Comparison of ENCODE assay signal across 1 cellular context in the genomic region with DNA sequence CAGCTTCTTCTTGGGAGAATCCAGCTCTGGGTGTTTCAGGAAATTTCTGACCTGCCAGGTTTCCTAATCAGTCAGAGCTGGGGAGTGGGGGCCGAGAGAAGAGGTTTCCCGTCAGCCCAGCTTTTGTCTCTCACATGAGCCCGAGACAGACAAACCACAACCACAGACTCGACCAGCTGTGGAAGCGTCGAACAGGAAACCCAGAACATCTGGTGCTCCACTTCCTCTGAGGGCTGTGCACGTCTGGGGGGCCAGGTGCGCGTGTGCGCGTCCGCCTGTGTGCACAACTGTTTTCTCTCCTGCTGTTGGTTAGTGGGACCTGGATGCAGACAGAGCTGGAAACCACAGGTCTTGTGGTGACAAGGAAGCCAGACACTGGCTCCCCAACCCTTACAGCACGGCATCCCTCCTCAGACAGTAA.
TF ChIP-seq lines count a peak whose summit lies in the region.

No MANE protein-coding gene starts in this region.

TF ChIP-seq in GM12878, 131 proteins besides CTCF, POLR2A, EP300 and RAD21 (continued from another document and continues in another):
- TF ChIP-seq, protein P1, sequence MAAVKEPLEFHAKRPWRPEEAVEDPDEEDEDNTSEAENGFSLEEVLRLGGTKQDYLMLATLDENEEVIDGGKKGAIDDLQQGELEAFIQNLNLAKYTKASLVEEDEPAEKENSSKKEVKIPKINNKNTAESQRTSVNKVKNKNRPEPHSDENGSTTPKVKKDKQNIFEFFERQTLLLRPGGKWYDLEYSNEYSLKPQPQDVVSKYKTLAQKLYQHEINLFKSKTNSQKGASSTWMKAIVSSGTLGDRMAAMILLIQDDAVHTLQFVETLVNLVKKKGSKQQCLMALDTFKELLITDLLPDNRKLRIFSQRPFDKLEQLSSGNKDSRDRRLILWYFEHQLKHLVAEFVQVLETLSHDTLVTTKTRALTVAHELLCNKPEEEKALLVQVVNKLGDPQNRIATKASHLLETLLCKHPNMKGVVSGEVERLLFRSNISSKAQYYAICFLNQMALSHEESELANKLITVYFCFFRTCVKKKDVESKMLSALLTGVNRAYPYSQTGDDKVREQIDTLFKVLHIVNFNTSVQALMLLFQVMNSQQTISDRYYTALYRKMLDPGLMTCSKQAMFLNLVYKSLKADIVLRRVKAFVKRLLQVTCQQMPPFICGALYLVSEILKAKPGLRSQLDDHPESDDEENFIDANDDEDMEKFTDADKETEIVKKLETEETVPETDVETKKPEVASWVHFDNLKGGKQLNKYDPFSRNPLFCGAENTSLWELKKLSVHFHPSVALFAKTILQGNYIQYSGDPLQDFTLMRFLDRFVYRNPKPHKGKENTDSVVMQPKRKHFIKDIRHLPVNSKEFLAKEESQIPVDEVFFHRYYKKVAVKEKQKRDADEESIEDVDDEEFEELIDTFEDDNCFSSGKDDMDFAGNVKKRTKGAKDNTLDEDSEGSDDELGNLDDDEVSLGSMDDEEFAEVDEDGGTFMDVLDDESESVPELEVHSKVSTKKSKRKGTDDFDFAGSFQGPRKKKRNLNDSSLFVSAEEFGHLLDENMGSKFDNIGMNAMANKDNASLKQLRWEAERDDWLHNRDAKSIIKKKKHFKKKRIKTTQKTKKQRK (IDR thresholded peaks at IDR 0.05; ENCODE audit: low read depth, low read length), result no peak
- TF ChIP-seq SMAD1 (IDR thresholded peaks at IDR 0.05; ENCODE audit: low read depth, partially characterized antibody) (no peak), KAT2A (conservative IDR thresholded peaks at IDR 0.05; ENCODE audit: control insufficient read depth, low read depth, low read length) (no peak), ZSCAN29 (IDR thresholded peaks at IDR 0.05) (0 out of 2 replicates have a peak, but pooled peaks have one; percentile 67), FOXK2 (IDR thresholded peaks at IDR 0.05) (no peak), RUNX3 (IDR thresholded peaks at IDR 0.05; ENCODE audit: low read length) (peak; percentile 100), RELA (IDR thresholded peaks at IDR 0.05; ENCODE audit: borderline replicate concordance, partially characterized antibody) (no peak), HCFC1 (IDR thresholded peaks at IDR 0.05; ENCODE audit: low read length) (no peak), TAF1 (IDR thresholded peaks at IDR 0.05; ENCODE audit: borderline replicate concordance, low read depth, low read length) (peak; percentile 22; the same call in 1 of the 2 replicates), HDAC6 (IDR thresholded peaks at IDR 0.05; ENCODE audit: unreplicated experiment) (no peak), ZNF207 (IDR thresholded peaks at IDR 0.05; ENCODE audit: borderline replicate concordance) (no peak; the same call in 1 of the 2 replicates), MYB (IDR thresholded peaks at IDR 0.05; ENCODE audit: borderline replicate concordance, low read depth, low read length) (peak; percentile 77; the same call in 1 of the 2 replicates), CREB1 (IDR thresholded peaks at IDR 0.05; ENCODE audit: low read depth) (peak; percentile 89), STAT1 (conservative IDR thresholded peaks at IDR 0.05) (no peak), BACH1 (IDR thresholded peaks at IDR 0.05; ENCODE audit: borderline replicate concordance) (peak; percentile 42; the same call in 1 of the 2 replicates), CHD4 (IDR thresholded peaks at IDR 0.05) (no peak), SPI1 (IDR thresholded peaks at IDR 0.05; ENCODE audit: borderline replicate concordance, insufficient read depth, low read depth, low read length) (peak; percentile 83), MTA3 (IDR thresholded peaks at IDR 0.05; ENCODE audit: borderline replicate concordance, low read length) (peak; percentile 97; the same call in 1 of the 2 replicates), NFXL1 (IDR thresholded peaks at IDR 0.05; ENCODE audit: borderline replicate concordance) (no peak), CREM (IDR thresholded peaks at IDR 0.05; ENCODE audit: low read depth) (peak; percentile 96), EED (IDR thresholded peaks at IDR 0.05; ENCODE audit: low read depth) (peak; percentile 99), SP1 (IDR thresholded peaks at IDR 0.05; ENCODE audit: low read depth, low read length) (peak; percentile 73)
- TF ChIP-seq, protein P2, sequence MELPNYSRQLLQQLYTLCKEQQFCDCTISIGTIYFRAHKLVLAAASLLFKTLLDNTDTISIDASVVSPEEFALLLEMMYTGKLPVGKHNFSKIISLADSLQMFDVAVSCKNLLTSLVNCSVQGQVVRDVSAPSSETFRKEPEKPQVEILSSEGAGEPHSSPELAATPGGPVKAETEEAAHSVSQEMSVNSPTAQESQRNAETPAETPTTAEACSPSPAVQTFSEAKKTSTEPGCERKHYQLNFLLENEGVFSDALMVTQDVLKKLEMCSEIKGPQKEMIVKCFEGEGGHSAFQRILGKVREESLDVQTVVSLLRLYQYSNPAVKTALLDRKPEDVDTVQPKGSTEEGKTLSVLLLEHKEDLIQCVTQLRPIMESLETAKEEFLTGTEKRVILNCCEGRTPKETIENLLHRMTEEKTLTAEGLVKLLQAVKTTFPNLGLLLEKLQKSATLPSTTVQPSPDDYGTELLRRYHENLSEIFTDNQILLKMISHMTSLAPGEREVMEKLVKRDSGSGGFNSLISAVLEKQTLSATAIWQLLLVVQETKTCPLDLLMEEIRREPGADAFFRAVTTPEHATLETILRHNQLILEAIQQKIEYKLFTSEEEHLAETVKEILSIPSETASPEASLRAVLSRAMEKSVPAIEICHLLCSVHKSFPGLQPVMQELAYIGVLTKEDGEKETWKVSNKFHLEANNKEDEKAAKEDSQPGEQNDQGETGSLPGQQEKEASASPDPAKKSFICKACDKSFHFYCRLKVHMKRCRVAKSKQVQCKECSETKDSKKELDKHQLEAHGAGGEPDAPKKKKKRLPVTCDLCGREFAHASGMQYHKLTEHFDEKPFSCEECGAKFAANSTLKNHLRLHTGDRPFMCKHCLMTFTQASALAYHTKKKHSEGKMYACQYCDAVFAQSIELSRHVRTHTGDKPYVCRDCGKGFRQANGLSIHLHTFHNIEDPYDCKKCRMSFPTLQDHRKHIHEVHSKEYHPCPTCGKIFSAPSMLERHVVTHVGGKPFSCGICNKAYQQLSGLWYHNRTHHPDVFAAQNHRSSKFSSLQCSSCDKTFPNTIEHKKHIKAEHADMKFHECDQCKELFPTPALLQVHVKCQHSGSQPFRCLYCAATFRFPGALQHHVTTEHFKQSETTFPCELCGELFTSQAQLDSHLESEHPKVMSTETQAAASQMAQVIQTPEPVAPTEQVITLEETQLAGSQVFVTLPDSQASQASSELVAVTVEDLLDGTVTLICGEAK (IDR thresholded peaks at IDR 0.05; ENCODE audit: borderline replicate concordance), result peak; percentile 68
- TF ChIP-seq, protein P3, sequence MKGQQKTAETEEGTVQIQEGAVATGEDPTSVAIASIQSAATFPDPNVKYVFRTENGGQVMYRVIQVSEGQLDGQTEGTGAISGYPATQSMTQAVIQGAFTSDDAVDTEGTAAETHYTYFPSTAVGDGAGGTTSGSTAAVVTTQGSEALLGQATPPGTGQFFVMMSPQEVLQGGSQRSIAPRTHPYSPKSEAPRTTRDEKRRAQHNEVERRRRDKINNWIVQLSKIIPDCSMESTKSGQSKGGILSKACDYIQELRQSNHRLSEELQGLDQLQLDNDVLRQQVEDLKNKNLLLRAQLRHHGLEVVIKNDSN (IDR thresholded peaks at IDR 0.05; ENCODE audit: borderline replicate concordance, extremely low read length, insufficient read depth, low read depth, low read length), result no peak
- TF ChIP-seq, protein P4, sequence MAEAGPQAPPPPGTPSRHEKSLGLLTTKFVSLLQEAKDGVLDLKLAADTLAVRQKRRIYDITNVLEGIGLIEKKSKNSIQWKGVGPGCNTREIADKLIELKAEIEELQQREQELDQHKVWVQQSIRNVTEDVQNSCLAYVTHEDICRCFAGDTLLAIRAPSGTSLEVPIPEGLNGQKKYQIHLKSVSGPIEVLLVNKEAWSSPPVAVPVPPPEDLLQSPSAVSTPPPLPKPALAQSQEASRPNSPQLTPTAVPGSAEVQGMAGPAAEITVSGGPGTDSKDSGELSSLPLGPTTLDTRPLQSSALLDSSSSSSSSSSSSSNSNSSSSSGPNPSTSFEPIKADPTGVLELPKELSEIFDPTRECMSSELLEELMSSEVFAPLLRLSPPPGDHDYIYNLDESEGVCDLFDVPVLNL (IDR thresholded peaks at IDR 0.05; ENCODE audit: low read depth, low read length), result no peak
- TF ChIP-seq, protein P5, sequence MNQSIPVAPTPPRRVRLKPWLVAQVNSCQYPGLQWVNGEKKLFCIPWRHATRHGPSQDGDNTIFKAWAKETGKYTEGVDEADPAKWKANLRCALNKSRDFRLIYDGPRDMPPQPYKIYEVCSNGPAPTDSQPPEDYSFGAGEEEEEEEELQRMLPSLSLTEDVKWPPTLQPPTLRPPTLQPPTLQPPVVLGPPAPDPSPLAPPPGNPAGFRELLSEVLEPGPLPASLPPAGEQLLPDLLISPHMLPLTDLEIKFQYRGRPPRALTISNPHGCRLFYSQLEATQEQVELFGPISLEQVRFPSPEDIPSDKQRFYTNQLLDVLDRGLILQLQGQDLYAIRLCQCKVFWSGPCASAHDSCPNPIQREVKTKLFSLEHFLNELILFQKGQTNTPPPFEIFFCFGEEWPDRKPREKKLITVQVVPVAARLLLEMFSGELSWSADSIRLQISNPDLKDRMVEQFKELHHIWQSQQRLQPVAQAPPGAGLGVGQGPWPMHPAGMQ (IDR thresholded peaks at IDR 0.05; ENCODE audit: borderline replicate concordance), result peak; percentile 71
- TF ChIP-seq, protein P6, sequence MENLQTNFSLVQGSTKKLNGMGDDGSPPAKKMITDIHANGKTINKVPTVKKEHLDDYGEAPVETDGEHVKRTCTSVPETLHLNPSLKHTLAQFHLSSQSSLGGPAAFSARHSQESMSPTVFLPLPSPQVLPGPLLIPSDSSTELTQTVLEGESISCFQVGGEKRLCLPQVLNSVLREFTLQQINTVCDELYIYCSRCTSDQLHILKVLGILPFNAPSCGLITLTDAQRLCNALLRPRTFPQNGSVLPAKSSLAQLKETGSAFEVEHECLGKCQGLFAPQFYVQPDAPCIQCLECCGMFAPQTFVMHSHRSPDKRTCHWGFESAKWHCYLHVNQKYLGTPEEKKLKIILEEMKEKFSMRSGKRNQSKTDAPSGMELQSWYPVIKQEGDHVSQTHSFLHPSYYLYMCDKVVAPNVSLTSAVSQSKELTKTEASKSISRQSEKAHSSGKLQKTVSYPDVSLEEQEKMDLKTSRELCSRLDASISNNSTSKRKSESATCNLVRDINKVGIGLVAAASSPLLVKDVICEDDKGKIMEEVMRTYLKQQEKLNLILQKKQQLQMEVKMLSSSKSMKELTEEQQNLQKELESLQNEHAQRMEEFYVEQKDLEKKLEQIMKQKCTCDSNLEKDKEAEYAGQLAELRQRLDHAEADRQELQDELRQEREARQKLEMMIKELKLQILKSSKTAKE (IDR thresholded peaks at IDR 0.05; ENCODE audit: low read depth, poor library complexity, severe bottlenecking), result peak; percentile 100
- TF ChIP-seq, protein P7, sequence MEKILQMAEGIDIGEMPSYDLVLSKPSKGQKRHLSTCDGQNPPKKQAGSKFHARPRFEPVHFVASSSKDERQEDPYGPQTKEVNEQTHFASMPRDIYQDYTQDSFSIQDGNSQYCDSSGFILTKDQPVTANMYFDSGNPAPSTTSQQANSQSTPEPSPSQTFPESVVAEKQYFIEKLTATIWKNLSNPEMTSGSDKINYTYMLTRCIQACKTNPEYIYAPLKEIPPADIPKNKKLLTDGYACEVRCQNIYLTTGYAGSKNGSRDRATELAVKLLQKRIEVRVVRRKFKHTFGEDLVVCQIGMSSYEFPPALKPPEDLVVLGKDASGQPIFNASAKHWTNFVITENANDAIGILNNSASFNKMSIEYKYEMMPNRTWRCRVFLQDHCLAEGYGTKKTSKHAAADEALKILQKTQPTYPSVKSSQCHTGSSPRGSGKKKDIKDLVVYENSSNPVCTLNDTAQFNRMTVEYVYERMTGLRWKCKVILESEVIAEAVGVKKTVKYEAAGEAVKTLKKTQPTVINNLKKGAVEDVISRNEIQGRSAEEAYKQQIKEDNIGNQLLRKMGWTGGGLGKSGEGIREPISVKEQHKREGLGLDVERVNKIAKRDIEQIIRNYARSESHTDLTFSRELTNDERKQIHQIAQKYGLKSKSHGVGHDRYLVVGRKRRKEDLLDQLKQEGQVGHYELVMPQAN (conservative IDR thresholded peaks at IDR 0.05), result peak; percentile 35; the same call in 1 of the 2 replicates
- TF ChIP-seq, protein P8, sequence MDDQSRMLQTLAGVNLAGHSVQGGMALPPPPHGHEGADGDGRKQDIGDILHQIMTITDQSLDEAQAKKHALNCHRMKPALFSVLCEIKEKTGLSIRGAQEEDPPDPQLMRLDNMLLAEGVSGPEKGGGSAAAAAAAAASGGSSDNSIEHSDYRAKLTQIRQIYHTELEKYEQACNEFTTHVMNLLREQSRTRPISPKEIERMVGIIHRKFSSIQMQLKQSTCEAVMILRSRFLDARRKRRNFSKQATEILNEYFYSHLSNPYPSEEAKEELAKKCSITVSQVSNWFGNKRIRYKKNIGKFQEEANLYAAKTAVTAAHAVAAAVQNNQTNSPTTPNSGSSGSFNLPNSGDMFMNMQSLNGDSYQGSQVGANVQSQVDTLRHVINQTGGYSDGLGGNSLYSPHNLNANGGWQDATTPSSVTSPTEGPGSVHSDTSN (IDR thresholded peaks at IDR 0.05; ENCODE audit: insufficient replicate concordance, low read depth, low read length), result peak; percentile 75
- TF ChIP-seq, protein P9, sequence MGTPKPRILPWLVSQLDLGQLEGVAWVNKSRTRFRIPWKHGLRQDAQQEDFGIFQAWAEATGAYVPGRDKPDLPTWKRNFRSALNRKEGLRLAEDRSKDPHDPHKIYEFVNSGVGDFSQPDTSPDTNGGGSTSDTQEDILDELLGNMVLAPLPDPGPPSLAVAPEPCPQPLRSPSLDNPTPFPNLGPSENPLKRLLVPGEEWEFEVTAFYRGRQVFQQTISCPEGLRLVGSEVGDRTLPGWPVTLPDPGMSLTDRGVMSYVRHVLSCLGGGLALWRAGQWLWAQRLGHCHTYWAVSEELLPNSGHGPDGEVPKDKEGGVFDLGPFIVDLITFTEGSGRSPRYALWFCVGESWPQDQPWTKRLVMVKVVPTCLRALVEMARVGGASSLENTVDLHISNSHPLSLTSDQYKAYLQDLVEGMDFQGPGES (IDR thresholded peaks at IDR 0.05), result no peak
- TF ChIP-seq, protein P10, sequence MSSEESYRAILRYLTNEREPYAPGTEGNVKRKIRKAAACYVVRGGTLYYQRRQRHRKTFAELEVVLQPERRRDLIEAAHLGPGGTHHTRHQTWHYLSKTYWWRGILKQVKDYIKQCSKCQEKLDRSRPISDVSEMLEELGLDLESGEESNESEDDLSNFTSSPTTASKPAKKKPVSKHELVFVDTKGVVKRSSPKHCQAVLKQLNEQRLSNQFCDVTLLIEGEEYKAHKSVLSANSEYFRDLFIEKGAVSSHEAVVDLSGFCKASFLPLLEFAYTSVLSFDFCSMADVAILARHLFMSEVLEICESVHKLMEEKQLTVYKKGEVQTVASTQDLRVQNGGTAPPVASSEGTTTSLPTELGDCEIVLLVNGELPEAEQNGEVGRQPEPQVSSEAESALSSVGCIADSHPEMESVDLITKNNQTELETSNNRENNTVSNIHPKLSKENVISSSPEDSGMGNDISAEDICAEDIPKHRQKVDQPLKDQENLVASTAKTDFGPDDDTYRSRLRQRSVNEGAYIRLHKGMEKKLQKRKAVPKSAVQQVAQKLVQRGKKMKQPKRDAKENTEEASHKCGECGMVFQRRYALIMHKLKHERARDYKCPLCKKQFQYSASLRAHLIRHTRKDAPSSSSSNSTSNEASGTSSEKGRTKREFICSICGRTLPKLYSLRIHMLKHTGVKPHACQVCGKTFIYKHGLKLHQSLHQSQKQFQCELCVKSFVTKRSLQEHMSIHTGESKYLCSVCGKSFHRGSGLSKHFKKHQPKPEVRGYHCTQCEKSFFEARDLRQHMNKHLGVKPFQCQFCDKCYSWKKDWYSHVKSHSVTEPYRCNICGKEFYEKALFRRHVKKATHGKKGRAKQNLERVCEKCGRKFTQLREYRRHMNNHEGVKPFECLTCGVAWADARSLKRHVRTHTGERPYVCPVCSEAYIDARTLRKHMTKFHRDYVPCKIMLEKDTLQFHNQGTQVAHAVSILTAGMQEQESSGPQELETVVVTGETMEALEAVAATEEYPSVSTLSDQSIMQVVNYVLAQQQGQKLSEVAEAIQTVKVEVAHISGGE (CRISPR knock-in tag; IDR thresholded peaks at IDR 0.05), result no peak
